Comparison of ENCODE assay signal across 8 cellular contexts in genomic region chr10:3754727-3755439, GRCh38. TPM values are rescaled to one million over a fixed set of nuclear protein-coding genes. Genes with fewer than 3 reads are reported as not detected.
A peak's percentile ranks its signal among the peaks of the same experiment; 100 is the strongest.
DNase-seq lines count a peak whose midpoint lies in the region; ATAC-seq and TF ChIP-seq lines count a peak whose summit lies in the region.

No MANE protein-coding gene starts in this region.

- H3K4me1 Mint-ChIP-seq in nephron: peaks cover 29% of the 10 kb centered on the region

- ATAC-seq in HG02981 (IDR thresholded peaks at IDR 0.05; ENCODE audit: unreplicated experiment) (no peak), GM21723 (IDR thresholded peaks at IDR 0.05; ENCODE audit: unreplicated experiment) (no peak), GM21717 (IDR thresholded peaks at IDR 0.05; ENCODE audit: unreplicated experiment) (no peak), HG02678 (IDR thresholded peaks at IDR 0.05; ENCODE audit: unreplicated experiment) (no peak)

- H3K9me3 Mint-ChIP-seq in nephron: no peaks in the 10 kb centered on the region

- H3K36me3 Mint-ChIP-seq in nephron (ENCODE audit: low read depth): no peaks in the 10 kb centered on the region

- H3K27ac Mint-ChIP-seq in nephron: peak overlapping the region in 2 of 3 experiments; percentile 8 to 64

- peak; percentile 92 for DNase-seq in Caki2 (ENCODE audit: low read depth)
- DNase-seq in NCI-H226: peak; percentile 85
- DNase-seq in ecto neural progenitor cell (ENCODE audit: low spot score): peak; percentile 9

- peaks cover 13% of the 10 kb centered on the region for H3K27me3 Mint-ChIP-seq in nephron (ENCODE audit: low read depth)

- H3K4me3 Mint-ChIP-seq in nephron: no peak overlapping the region

- no peak for TF ChIP-seq CTCF in nephron (IDR thresholded peaks at IDR 0.05; ENCODE audit: unreplicated experiment in 3 of 3)

- in situ Hi-C loops in Caki2 (cut with HindIII; ENCODE audit: low pct_unique_long_range_greater_than_20kb, low sequenced_read_pairs): no loop called here

RNA-seq across cellular contexts. Expression of gene KLF6, which starts 30.1 kb away (rescaled TPM):
- 36.8 and 40.2 TPM in 2 replicates for total RNA-seq in Caki2 (2014; rRNA removed; shearing (Covaris generic); ENCODE audit: low replicate concordance)

Comparison
In these comparisons a context has a peak if more than half of its experiments do, and no peak if none do; other contexts are left out.
1. DNase-seq: peak in every context shown above with its lines; median percentile 92 in Caki2; 85 in NCI-H226; 9 in ecto neural progenitor cell.